Comparison of ENCODE assay signal across 27 cellular contexts in the genomic region with DNA sequence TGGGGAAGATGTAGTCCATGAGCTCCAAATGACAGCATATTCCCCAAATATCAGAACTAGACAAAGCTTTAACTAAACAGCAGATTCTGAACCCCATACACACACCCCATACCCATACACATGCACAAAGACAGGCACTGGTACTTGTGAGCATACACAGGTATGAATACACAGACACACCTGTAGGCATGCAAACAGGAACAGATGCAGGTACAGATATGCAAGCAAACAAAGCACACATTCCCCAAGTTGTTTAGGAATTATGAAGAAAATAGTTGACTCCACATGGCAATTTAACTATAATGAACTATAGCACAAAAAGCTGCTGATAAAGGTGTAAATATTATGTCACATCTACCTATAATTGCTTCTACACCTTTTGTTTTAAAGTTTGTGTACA.
"Had no signal": no experiment of that assay in that cellular context is flagged by ENCODE, and none has a peak within 500 bp of the region (broad histone marks: within the 10 kb centered on the region; RNA-seq: fewer than 3 reads in every experiment).

No MANE protein-coding gene starts in this region.

- H3K27ac ChIP-seq: left lung, lower lobe of right lung, parathyroid adenoma, right atrium auricular region, right lobe of liver, stomach, testis, thyroid gland, transverse colon, uterus had no signal

- DNase-seq: hypothalamus; immature natural killer cell; kidney; left colon; left lung; lower lobe of right lung; mammary epithelial cell; mesenchymal stem cell; naive thymus-derived CD8-positive, alpha-beta T cell; nucleus accumbens; right lobe of liver; stimulated activated CD4-positive, alpha-beta T cell treated with anti-CD3 and anti-CD28 coated beads, Interleukin-1b, Interleukin-23, amount 100 ng/mL, for 48 hours; stimulated activated CD4-positive, alpha-beta T cell treated with anti-CD3 and anti-CD28 coated beads, Interleukin-2, amount 100 ng/mL, for 48 hours; stimulated activated CD4-positive, alpha-beta T cell treated with anti-CD3 and anti-CD28 coated beads, Interleukin-4, amount 100 ng/mL, for 4 hours; stimulated activated CD8-positive, alpha-beta memory T cell treated with anti-CD3 and anti-CD28 coated beads, Interleukin-4, amount 100 ng/mL, for 48 hours; stimulated activated naive B cell treated with anti-CD40 and anti-IgM and Interleukin-4, amounts not matched to agents 10 μg/mL and 1 μg/mL and 100 μg/mL, for 72 hours; stimulated activated naive CD8-positive, alpha-beta T cell treated with anti-CD3 and anti-CD28 coated beads, Interleukin-15, Interleukin-2, amounts not matched to agents 100 U/mL and 50 U/mL, for 24 hours; stomach; testis; thyroid gland; transverse colon; uterus had no signal

- H3K9me3 ChIP-seq: left lung, lower lobe of right lung, right atrium auricular region, right lobe of liver, stomach, testis, thyroid gland, transverse colon had no signal

- H3K4me1 Mint-ChIP-seq: nephron had no signal

- H3K4me1 ChIP-seq: left lung, lower lobe of right lung, parathyroid adenoma, right lobe of liver, testis, thyroid gland, uterus had no signal

- H3K27me3 Mint-ChIP-seq: naive thymus-derived CD8-positive, alpha-beta T cell; stimulated activated naive B cell treated with anti-CD40 and anti-IgM and Interleukin-4, amounts not matched to agents 10 μg/mL and 1 μg/mL and 100 μg/mL, for 72 hours had no signal

- H3K27ac Mint-ChIP-seq: immature natural killer cell; nephron; stimulated activated naive B cell treated with anti-CD40 and anti-IgM and Interleukin-4, amounts not matched to agents 10 μg/mL and 1 μg/mL and 100 μg/mL, for 72 hours had no signal

- H3K9me3 Mint-ChIP-seq: immature natural killer cell; naive thymus-derived CD8-positive, alpha-beta T cell; stimulated activated naive B cell treated with anti-CD40 and anti-IgM and Interleukin-4, amounts not matched to agents 10 μg/mL and 1 μg/mL and 100 μg/mL, for 72 hours had no signal

- H3K4me3 ChIP-seq: left lung, lower lobe of right lung, right atrium auricular region, right lobe of liver, smooth muscle cell, stomach, testis, thyroid gland, transverse colon, uterus had no signal

- H3K4me3 Mint-ChIP-seq: immature natural killer cell; naive thymus-derived CD8-positive, alpha-beta T cell; nephron; neural crest cell; stimulated activated naive B cell treated with anti-CD40 and anti-IgM and Interleukin-4, amounts not matched to agents 10 μg/mL and 1 μg/mL and 100 μg/mL, for 72 hours had no signal

- ATAC-seq: left colon; left lung; lower lobe of right lung; naive thymus-derived CD8-positive, alpha-beta T cell; right lobe of liver; stimulated activated naive B cell treated with anti-CD40 and anti-IgM and Interleukin-4, amounts not matched to agents 10 μg/mL and 1 μg/mL and 100 μg/mL, for 72 hours; stimulated activated naive CD8-positive, alpha-beta T cell treated with anti-CD3 and anti-CD28 coated beads, Interleukin-15, Interleukin-2, amounts not matched to agents 100 U/mL and 50 U/mL, for 24 hours had no signal

- H3K36me3 ChIP-seq: thyroid gland, uterus had no signal
